Comparison of ENCODE assay signal across 9 cellular contexts in genomic region chr16:20807822-20808207, GRCh38. TPM values are rescaled to one million over a fixed set of nuclear protein-coding genes. Genes with fewer than 3 reads are reported as not detected.
A peak's percentile ranks its signal among the peaks of the same experiment; 100 is the strongest.
DNase-seq lines count a peak whose midpoint lies in the region; ATAC-seq and TF ChIP-seq lines count a peak whose summit lies in the region.
"Had no signal": no experiment of that assay in that cellular context is flagged by ENCODE, and none has a peak within 500 bp of the region (broad histone marks: within the 10 kb centered on the region; RNA-seq: fewer than 3 reads in every experiment).

No MANE protein-coding gene starts in this region.

- no peak overlapping the region for H2AFZ ChIP-seq in OCI-LY7 (ENCODE audit: low read length)

- no peaks in the 10 kb centered on the region for H3K36me3 ChIP-seq in OCI-LY7 (ENCODE audit: insufficient read depth, low read length)
- H3K36me3 ChIP-seq: left ventricle myocardium inferior had no signal

- intact Hi-C loops in OCI-LY7 (cut with micrococcal nuclease; ENCODE audit: unreplicated experiment), result loop anchor here (2.0 to 10.0 kb wide), 2 partner anchors 67 to 97 kb away; partner anchors contain the start of genes DCUN1D3 and LYRM1

- H3K79me2 ChIP-seq in OCI-LY7 (ENCODE audit: insufficient read depth, low read depth, low read length), result peaks cover 15% of the 10 kb centered on the region; the same call in 1 of the 2 replicates

- no peak for ATAC-seq in GM18867 (IDR thresholded peaks at IDR 0.05; ENCODE audit: unreplicated experiment)
- ATAC-seq in HG03469 (IDR thresholded peaks at IDR 0.05; ENCODE audit: unreplicated experiment), result no peak

- POLR2A ChIA-PET in OCI-LY7 (lab: Charles Lee), result no interaction called here

- no peaks in the 10 kb centered on the region for H3K9me3 Mint-ChIP-seq in activated T-cell treated with anti-CD3 and anti-CD28 coated beads, Interleukin-2, amount 50 U/mL, for 24 hours
- H3K9me3 Mint-ChIP-seq in chondrocyte (ENCODE audit: low read depth) (no peaks in the 10 kb centered on the region), progenitor cell of endocrine pancreas (ENCODE audit: low read depth) (no peaks in the 10 kb centered on the region)

- no peaks in the 10 kb centered on the region for H4K20me1 ChIP-seq in OCI-LY7 (ENCODE audit: insufficient read depth, low read length)

- H3K9me3 ChIP-seq in OCI-LY7 (ENCODE audit: low read length), result no peaks in the 10 kb centered on the region
- H3K9me3 ChIP-seq: left ventricle myocardium inferior had no signal

- peak overlapping the region; percentile 95 for H3K27ac Mint-ChIP-seq in activated T-cell treated with anti-CD3 and anti-CD28 coated beads, Interleukin-2, amount 50 U/mL, for 24 hours
- no peak overlapping the region for H3K27ac Mint-ChIP-seq in chondrocyte (ENCODE audit: unreplicated experiment)
- no peak overlapping the region for H3K27ac Mint-ChIP-seq in progenitor cell of endocrine pancreas

- H3K9me2 ChIP-seq in OCI-LY7 (ENCODE audit: insufficient read depth, low read length), result no peaks in the 10 kb centered on the region

- H3K4me2 ChIP-seq in OCI-LY7 (ENCODE audit: low read length), result peak overlapping the region; percentile 94

- peaks cover 21% of the 10 kb centered on the region for H3K4me1 Mint-ChIP-seq in activated T-cell treated with anti-CD3 and anti-CD28 coated beads, Interleukin-2, amount 50 U/mL, for 24 hours (ENCODE audit: low read depth)
- H3K4me1 Mint-ChIP-seq in chondrocyte (ENCODE audit: low read depth) (peaks cover 12% of the 10 kb centered on the region), progenitor cell of endocrine pancreas (ENCODE audit: low read depth) (peaks cover 28% of the 10 kb centered on the region)

- H3K4me1 ChIP-seq in OCI-LY7 (ENCODE audit: insufficient read depth, low read length, poor library complexity, severe bottlenecking), result peaks cover 18% of the 10 kb centered on the region

- no TSS peak for BruUV-seq in OCI-LY7 (replicated peaks; lab: Mats Ljungman, UMichigan)

- DNase-seq in activated T-cell treated with anti-CD3 and anti-CD28 coated beads, Interleukin-2, amount 50 U/mL, for 24 hours, result no peak
- DNase-seq in activated T-cell treated with anti-CD3 and anti-CD28 coated beads, Interleukin-2, amount 50 U/mL, for 1 hour, result no peak
- no peak for DNase-seq in OCI-LY7 (ENCODE audit: low spot score)
- no peak for DNase-seq in chondrocyte (ENCODE audit: low spot score)
- DNase-seq in progenitor cell of endocrine pancreas (ENCODE audit: low spot score, unreplicated experiment), result no peak
- no peak for DNase-seq in stimulated activated CD4-positive, alpha-beta T cell treated with anti-CD3 and anti-CD28 coated beads, Interleukin-4, amount 100 ng/mL, for 24 hours
- DNase-seq: left ventricle myocardium inferior had no signal

- TF ChIP-seq CTCF in OCI-LY7 (conservative IDR thresholded peaks at IDR 0.05; ENCODE audit: low read length), result no peak
- TF ChIP-seq CTCF in chondrocyte (IDR thresholded peaks at IDR 0.05), result no peak
- no peak for TF ChIP-seq CTCF in progenitor cell of endocrine pancreas (IDR thresholded peaks at IDR 0.05; ENCODE audit: unreplicated experiment)

- peak overlapping the region; percentile 93 for H3K4me3 Mint-ChIP-seq in activated T-cell treated with anti-CD3 and anti-CD28 coated beads, Interleukin-2, amount 50 U/mL, for 24 hours
- H3K4me3 Mint-ChIP-seq in chondrocyte (ENCODE audit: unreplicated experiment) (peak overlapping the region; percentile 97), progenitor cell of endocrine pancreas (ENCODE audit: low read depth) (peak overlapping the region; percentile 98)

- CTCF ChIA-PET in OCI-LY7 (lab: Charles Lee; ENCODE audit: unreplicated experiment), result no interaction called here

- H3K4me3 ChIP-seq in OCI-LY7 (ENCODE audit: low read depth, low read length, poor library complexity, severe bottlenecking), result peak overlapping the region; percentile 99

- peaks cover 19% of the 10 kb centered on the region for H3K36me3 Mint-ChIP-seq in activated T-cell treated with anti-CD3 and anti-CD28 coated beads, Interleukin-2, amount 50 U/mL, for 24 hours (ENCODE audit: low read depth)
- H3K36me3 Mint-ChIP-seq in chondrocyte (ENCODE audit: low read depth) (no peaks in the 10 kb centered on the region), progenitor cell of endocrine pancreas (ENCODE audit: insufficient read depth) (no peaks in the 10 kb centered on the region)

- peak overlapping the region; percentile 88 for H3K27ac ChIP-seq in OCI-LY7 (ENCODE audit: low read depth, low read length, poor library complexity, severe bottlenecking)

- H3K27me3 Mint-ChIP-seq in activated T-cell treated with anti-CD3 and anti-CD28 coated beads, Interleukin-2, amount 50 U/mL, for 24 hours, result no peaks in the 10 kb centered on the region
- H3K27me3 Mint-ChIP-seq in chondrocyte (ENCODE audit: low read depth), result no peaks in the 10 kb centered on the region
- H3K27me3 Mint-ChIP-seq in progenitor cell of endocrine pancreas, result no peaks in the 10 kb centered on the region

RNA-seq across cellular contexts. Expression of gene REXO5, which starts 1.5 kb away (rescaled TPM):
- total RNA-seq in OCI-LY7 (2014; rRNA removed; shearing (Covaris generic)), result 26.5 and 29.7 TPM in 2 replicates
- total RNA-seq in OCI-LY7 (2022), result 38.9 and 50.7 TPM in 2 replicates
- 2.9 to 6.9 TPM (median 4.0 TPM) in 3 replicates for total RNA-seq in chondrocyte
- total RNA-seq in progenitor cell of endocrine pancreas, result 8.0 and 9.5 TPM in 2 replicates

RNA-seq across cellular contexts. Expression of gene ERI2, which starts 1.5 kb away (rescaled TPM):
- 34.3 and 48.0 TPM in 2 replicates for total RNA-seq in OCI-LY7 (2014; rRNA removed; shearing (Covaris generic))
- total RNA-seq in OCI-LY7 (2022) (39.7 and 41.8 TPM in 2 replicates), chondrocyte (11.5 to 17.7 TPM (median 13.3 TPM) in 3 replicates), progenitor cell of endocrine pancreas (22.0 and 22.3 TPM in 2 replicates)

RNA-seq across cellular contexts. Expression of gene ACSM3, which starts 44.0 kb away (rescaled TPM):
- total RNA-seq in OCI-LY7 (2014; rRNA removed; shearing (Covaris generic)), result 2.4 and 4.5 TPM in 2 replicates
- total RNA-seq in OCI-LY7 (2022) (2.8 and 4.0 TPM in 2 replicates), chondrocyte (0.48 to 2.0 TPM (median 1.9 TPM) in 3 replicates), progenitor cell of endocrine pancreas (119 and 131 TPM in 2 replicates)

Comparison
In these comparisons a context has a peak if more than half of its experiments do, and no peak if none do; other contexts are left out.
1. RNA of gene ACSM3, which starts 44.0 kb away (total RNA-seq): 119 to 131 TPM in progenitor cell of endocrine pancreas; 2.4 to 4.5 TPM in OCI-LY7 and 0.48 to 2.0 TPM in chondrocyte; every median in the first group is over 10 times any median in the second.
2. Peak in every context shown above with its lines, with median percentiles within 50 percentile points of each other: H3K4me3 Mint-ChIP-seq.